Comparison of ENCODE assay signal across 16 cellular contexts in the genomic region with DNA sequence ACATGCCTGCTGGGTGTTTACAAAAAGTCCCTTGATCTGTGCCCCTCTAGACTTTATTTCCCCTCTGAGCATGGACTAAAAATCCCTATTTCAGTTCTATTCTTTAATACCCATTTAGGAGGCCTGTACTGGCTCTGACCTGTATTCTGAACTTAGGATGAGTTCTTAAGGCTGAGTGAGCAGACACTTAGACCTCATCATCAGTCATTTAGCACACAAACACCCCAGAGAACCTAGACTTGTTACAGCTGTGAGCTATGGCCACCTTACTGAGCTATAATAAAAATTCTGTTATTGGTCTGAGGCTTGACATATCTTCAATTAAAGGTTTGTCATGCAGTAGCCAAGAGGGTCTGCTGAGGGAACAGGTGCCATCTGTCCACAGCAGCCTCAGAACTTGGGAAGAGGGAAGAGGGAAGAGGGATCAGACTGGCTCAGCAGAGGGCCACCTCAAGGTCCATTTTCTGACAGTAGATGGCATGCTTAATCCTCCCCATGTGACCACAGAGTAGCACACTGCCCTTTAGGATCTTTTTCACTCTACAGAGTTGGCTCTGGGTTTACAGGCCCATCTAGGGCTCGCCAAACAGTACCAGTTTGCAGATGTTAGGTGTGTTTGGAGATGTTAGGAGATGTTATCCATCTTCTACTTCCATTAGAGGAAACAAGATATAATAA. TPM values are rescaled to one million over a fixed set of nuclear protein-coding genes. Genes with fewer than 3 reads are reported as not detected.
A peak's percentile ranks its signal among the peaks of the same experiment; 100 is the strongest.
DNase-seq lines count a peak whose midpoint lies in the region; ATAC-seq and TF ChIP-seq lines count a peak whose summit lies in the region.
"Had no signal": no experiment of that assay in that cellular context is flagged by ENCODE, and none has a peak within 500 bp of the region (broad histone marks: within the 10 kb centered on the region; RNA-seq: fewer than 3 reads in every experiment).

No MANE protein-coding gene starts in this region.

- no peak overlapping the region for H3K4me3 ChIP-seq in CD4-positive, CD25-positive, alpha-beta regulatory T cell (ENCODE audit: low read depth, low read length)
- no peak overlapping the region for H3K4me3 ChIP-seq in CD8-positive, alpha-beta T cell (ENCODE audit: low read depth, low read length)
- H3K4me3 ChIP-seq in naive thymus-derived CD4-positive, alpha-beta T cell (ENCODE audit: low read length), result no peak overlapping the region
- H3K4me3 ChIP-seq in MG63, result no peak overlapping the region
- H3K4me3 ChIP-seq: left lung, prostate gland had no signal

- H3K27ac Mint-ChIP-seq in CD4-positive, CD25-positive, alpha-beta regulatory T cell, result peak overlapping the region; percentile 80 to 90 (median 83)
- peak overlapping the region; percentile 84 for H3K27ac Mint-ChIP-seq in CD8-positive, alpha-beta T cell
- H3K27ac Mint-ChIP-seq in activated T-helper 17 cell treated with anti-CD3 and anti-CD28 coated beads, Interleukin-2, amount 50 U/mL, for 72 hours, result peak overlapping the region; percentile 69
- peak overlapping the region in 8 of 9 donors; percentile 28 to 86 (median 64) for H3K27ac Mint-ChIP-seq in naive thymus-derived CD4-positive, alpha-beta T cell

- H3K9me3 ChIP-seq in CD4-positive, CD25-positive, alpha-beta regulatory T cell (ENCODE audit: control insufficient read depth in 2 of 2, low read length in 2 of 2), result no peaks in the 10 kb centered on the region
- H3K9me3 ChIP-seq in CD8-positive, alpha-beta T cell (ENCODE audit: low read length), result no peaks in the 10 kb centered on the region
- H3K9me3 ChIP-seq in naive thymus-derived CD4-positive, alpha-beta T cell (ENCODE audit: control insufficient read depth in 2 of 3, low read length in 3 of 3), result no peaks in the 10 kb centered on the region
- H3K9me3 ChIP-seq in MG63, result no peaks in the 10 kb centered on the region
- H3K9me3 ChIP-seq: left lung, prostate gland had no signal

- CTCF ChIA-PET in CD8-positive, alpha-beta T cell (lab: Charles Lee), result interaction anchor here (0.6 to 13.5 kb wide), 7 partner anchors 8 to 279 kb away, joined by 3 to 548 read pairs (median 4); a partner anchor contains a TSS
- CTCF ChIA-PET in naive thymus-derived CD4-positive, alpha-beta T cell (lab: Charles Lee), result interaction anchor here (1.0 to 3.2 kb wide), 5 partner anchors 8 to 215 kb away, joined by 3 to 18 read pairs (median 6); a partner anchor contains a TSS

- intact Hi-C loops in CD8-positive, alpha-beta T cell (cut with DNase I, micrococcal nuclease), result loop anchor here in 1 of 2 experiments (10.0 kb wide), 1 partner anchor 610 kb away; no protein-coding TSS in a partner anchor
- intact Hi-C loops in naive thymus-derived CD4-positive, alpha-beta T cell (cut with micrococcal nuclease), result no loop called here

- peaks cover 35% of the 10 kb centered on the region for H3K4me1 ChIP-seq in CD4-positive, CD25-positive, alpha-beta regulatory T cell (ENCODE audit: control insufficient read depth, insufficient read depth, low read length, poor library complexity, severe bottlenecking)
- H3K4me1 ChIP-seq in CD8-positive, alpha-beta T cell (ENCODE audit: insufficient read depth, low read length), result peaks cover 51% of the 10 kb centered on the region
- H3K4me1 ChIP-seq in naive thymus-derived CD4-positive, alpha-beta T cell (ENCODE audit: control insufficient read depth in 2 of 2, insufficient read depth in 2 of 2, low read length in 2 of 2), result peaks cover 26 to 46% of the 10 kb centered on the region in 2 donors
- H3K4me1 ChIP-seq: prostate gland had no signal

- no peak for DNase-seq in CD4-positive, CD25-positive, alpha-beta regulatory T cell
- no peak for DNase-seq in CD8-positive, alpha-beta T cell
- DNase-seq in naive thymus-derived CD4-positive, alpha-beta T cell, result no peak
- DNase-seq in MG63 (no peak), HPDE6-E6E7 (ENCODE audit: extremely low spot score) (no peak), NOMO-1 (lab: John Stamatoyannopoulos, UW; ENCODE audit: unreplicated experiment in 2 of 2) (no peak)
- DNase-seq: amygdala; DND-41; foreskin melanocyte; left lung; NCI-H2029 treated with DMSO at 0.1 percent for 48 hours; NCI-H526 treated with DMSO at 0.1 percent for 48 hours; stimulated activated naive CD4-positive, alpha-beta T cell had no signal

- no peaks in the 10 kb centered on the region for H3K27me3 Mint-ChIP-seq in CD4-positive, CD25-positive, alpha-beta regulatory T cell
- no peaks in the 10 kb centered on the region for H3K27me3 Mint-ChIP-seq in CD8-positive, alpha-beta T cell (ENCODE audit: low read depth)
- no peaks in the 10 kb centered on the region for H3K27me3 Mint-ChIP-seq in activated T-helper 17 cell treated with anti-CD3 and anti-CD28 coated beads, Interleukin-2, amount 50 U/mL, for 72 hours
- no peaks in the 10 kb centered on the region for H3K27me3 Mint-ChIP-seq in naive thymus-derived CD4-positive, alpha-beta T cell

- TF ChIP-seq CTCF in CD8-positive, alpha-beta T cell (IDR thresholded peaks at IDR 0.05), result no peak

- no peak for ATAC-seq in CD4-positive, CD25-positive, alpha-beta regulatory T cell (ENCODE audit: low read depth in 2 of 2)
- no peak for ATAC-seq in CD8-positive, alpha-beta T cell
- ATAC-seq in activated T-helper 17 cell treated with anti-CD3 and anti-CD28 coated beads, Interleukin-2, amount 50 U/mL, for 72 hours (replicated peaks), result peak; percentile 54
- ATAC-seq in naive thymus-derived CD4-positive, alpha-beta T cell, result no peak
- ATAC-seq in GM19467 (IDR thresholded peaks at IDR 0.05; ENCODE audit: unreplicated experiment), result no peak
- ATAC-seq: left lung had no signal

- POLR2A ChIA-PET in CD8-positive, alpha-beta T cell (lab: Charles Lee), result interaction anchor here (0.5 to 3.1 kb wide), 4 partner anchors 8 to 209 kb away, joined by 3 to 19 read pairs (median 4); a partner anchor contains a TSS
- POLR2A ChIA-PET in naive thymus-derived CD4-positive, alpha-beta T cell (lab: Charles Lee), result interaction anchor here (0.7 to 3.3 kb wide), 6 partner anchors 8 to 309 kb away, joined by 3 to 10 read pairs (median 5); a partner anchor contains a TSS

- no peak overlapping the region for H3K4me3 Mint-ChIP-seq in CD4-positive, CD25-positive, alpha-beta regulatory T cell
- H3K4me3 Mint-ChIP-seq in CD8-positive, alpha-beta T cell, result no peak overlapping the region
- H3K4me3 Mint-ChIP-seq in activated T-helper 17 cell treated with anti-CD3 and anti-CD28 coated beads, Interleukin-2, amount 50 U/mL, for 72 hours, result no peak overlapping the region
- peak overlapping the region in 1 of 10 donors; percentile 12 for H3K4me3 Mint-ChIP-seq in naive thymus-derived CD4-positive, alpha-beta T cell

- H3K27me3 ChIP-seq in CD4-positive, CD25-positive, alpha-beta regulatory T cell (ENCODE audit: control insufficient read depth, insufficient read depth, low read length), result no peaks in the 10 kb centered on the region
- H3K27me3 ChIP-seq in CD8-positive, alpha-beta T cell (ENCODE audit: insufficient read depth, low read length), result no peaks in the 10 kb centered on the region
- no peaks in the 10 kb centered on the region for H3K27me3 ChIP-seq in naive thymus-derived CD4-positive, alpha-beta T cell (ENCODE audit: control insufficient read depth in 2 of 2, insufficient read depth in 2 of 2, low read length in 2 of 2)
- no peaks in the 10 kb centered on the region for H3K27me3 ChIP-seq in MG63
- H3K27me3 ChIP-seq: left lung had no signal

- peaks cover 23 to 62% (median 46%) of the 10 kb centered on the region in 4 donors for H3K4me1 Mint-ChIP-seq in CD4-positive, CD25-positive, alpha-beta regulatory T cell
- peaks cover 56% of the 10 kb centered on the region for H3K4me1 Mint-ChIP-seq in CD8-positive, alpha-beta T cell (ENCODE audit: low read depth)
- H3K4me1 Mint-ChIP-seq in activated T-helper 17 cell treated with anti-CD3 and anti-CD28 coated beads, Interleukin-2, amount 50 U/mL, for 72 hours, result peaks cover 47% of the 10 kb centered on the region
- peaks cover 42 to 63% (median 58%) of the 10 kb centered on the region in 7 donors for H3K4me1 Mint-ChIP-seq in naive thymus-derived CD4-positive, alpha-beta T cell

- H3K9me3 Mint-ChIP-seq in CD4-positive, CD25-positive, alpha-beta regulatory T cell, result no peaks in the 10 kb centered on the region
- H3K9me3 Mint-ChIP-seq in CD8-positive, alpha-beta T cell, result no peaks in the 10 kb centered on the region
- no peaks in the 10 kb centered on the region for H3K9me3 Mint-ChIP-seq in activated T-helper 17 cell treated with anti-CD3 and anti-CD28 coated beads, Interleukin-2, amount 50 U/mL, for 72 hours
- no peaks in the 10 kb centered on the region for H3K9me3 Mint-ChIP-seq in naive thymus-derived CD4-positive, alpha-beta T cell

- H3K36me3 ChIP-seq in CD4-positive, CD25-positive, alpha-beta regulatory T cell (ENCODE audit: control insufficient read depth, insufficient read depth, low read length), result peaks cover 38% of the 10 kb centered on the region
- H3K36me3 ChIP-seq in CD8-positive, alpha-beta T cell (ENCODE audit: insufficient read depth, low read length), result peaks cover 23% of the 10 kb centered on the region
- H3K36me3 ChIP-seq in naive thymus-derived CD4-positive, alpha-beta T cell (ENCODE audit: control insufficient read depth in 2 of 3, insufficient read depth in 3 of 3, low read length in 3 of 3), result peaks cover 0 to 21% (median 15%) of the 10 kb centered on the region in 3 experiments
- no peaks in the 10 kb centered on the region for H3K36me3 ChIP-seq in MG63
- H3K36me3 ChIP-seq: prostate gland had no signal

- no peak overlapping the region for H3K27ac ChIP-seq in CD4-positive, CD25-positive, alpha-beta regulatory T cell (ENCODE audit: insufficient read depth, low read length, poor library complexity, severe bottlenecking)
- no peak overlapping the region for H3K27ac ChIP-seq in CD8-positive, alpha-beta T cell (ENCODE audit: low read depth, low read length)
- H3K27ac ChIP-seq in naive thymus-derived CD4-positive, alpha-beta T cell (ENCODE audit: low read depth, low read length), result no peak overlapping the region
- H3K27ac ChIP-seq: left lung, prostate gland had no signal

- H3K36me3 Mint-ChIP-seq in CD4-positive, CD25-positive, alpha-beta regulatory T cell, result peaks cover 27% of the 10 kb centered on the region
- peaks cover 50% of the 10 kb centered on the region for H3K36me3 Mint-ChIP-seq in CD8-positive, alpha-beta T cell
- peaks cover 41% of the 10 kb centered on the region for H3K36me3 Mint-ChIP-seq in activated T-helper 17 cell treated with anti-CD3 and anti-CD28 coated beads, Interleukin-2, amount 50 U/mL, for 72 hours (ENCODE audit: low read depth)
- peaks cover 11 to 35% (median 20%) of the 10 kb centered on the region in 5 donors for H3K36me3 Mint-ChIP-seq in naive thymus-derived CD4-positive, alpha-beta T cell

RNA-seq across cellular contexts. Expression of a gene that starts 30.2 kb away (rescaled TPM):
- total RNA-seq in CD4-positive, CD25-positive, alpha-beta regulatory T cell, result 76.9 TPM
- polyA plus RNA-seq in CD4-positive, CD25-positive, alpha-beta regulatory T cell, result 10 to 100 TPM; 52.3 to 83.3 (median 60.7) TPM
- total RNA-seq in CD8-positive, alpha-beta T cell, result 10 to 100 TPM; 53.1 to 57.3 TPM
- total RNA-seq in activated T-helper 17 cell treated with anti-CD3 and anti-CD28 coated beads, Interleukin-2, amount 50 U/mL, for 72 hours, result 100 to 1,000 TPM; 193 to 204 TPM
- total RNA-seq in naive thymus-derived CD4-positive, alpha-beta T cell, result 100 to 1,000 TPM in 1 of 5 experiments, 10 to 100 TPM in 4; 33.6 to 140 (median 40.3) TPM
- 10 to 100 TPM; 36.2 to 36.6 TPM for polyA plus RNA-seq in naive thymus-derived CD4-positive, alpha-beta T cell
- 84.1 and 87.5 TPM in 2 replicates for total RNA-seq in MG63 (2014; rRNA removed; shearing (Covaris generic); ENCODE audit: low replicate concordance)
